In the genomic region with DNA sequence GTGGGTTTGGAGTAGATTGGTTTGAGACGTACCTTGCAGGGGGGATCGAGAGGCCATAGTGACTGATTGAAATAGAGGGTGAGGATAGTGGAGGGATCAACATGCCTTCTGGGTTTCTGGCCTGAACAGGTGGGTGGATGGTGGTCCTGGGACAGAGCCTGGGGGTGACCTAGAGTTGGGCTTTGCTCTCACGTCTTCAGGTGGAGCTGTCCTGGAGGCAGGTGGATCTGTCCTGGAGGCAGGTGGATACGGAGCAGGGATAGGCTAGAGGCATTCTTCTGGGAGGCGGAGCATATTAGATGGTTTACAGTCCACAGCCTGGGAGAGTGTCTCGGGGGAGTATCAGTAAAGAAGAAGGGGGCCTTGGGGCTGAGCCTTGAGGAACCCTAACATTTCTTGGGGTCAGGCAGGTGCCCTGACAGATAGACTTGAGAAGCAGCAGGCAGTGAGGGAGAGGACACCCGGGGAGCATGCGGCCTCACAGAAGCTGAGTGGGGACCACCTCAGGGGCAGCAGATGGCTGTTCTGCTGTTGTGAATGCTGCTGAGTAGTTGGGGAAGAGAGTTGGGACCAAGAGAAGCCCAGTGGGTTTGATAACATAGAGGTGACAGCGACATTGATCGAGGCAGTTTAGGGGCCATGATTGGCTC, we compare ENCODE assay signal across 11 cellular contexts. TPM values are rescaled to one million over a fixed set of nuclear protein-coding genes. Genes with fewer than 3 reads are reported as not detected.
DNase-seq lines count a peak whose midpoint lies in the region; ATAC-seq, FAIRE-seq and TF ChIP-seq lines count a peak whose summit lies in the region.
"Had no signal": no experiment of that assay in that cellular context is flagged by ENCODE, and none has a peak within 500 bp of the region (broad histone marks: within the 10 kb centered on the region; RNA-seq: fewer than 3 reads in every experiment).

No MANE protein-coding gene starts in this region.

- CTCF ChIA-PET in activated naive CD4-positive, alpha-beta T cell treated with anti-CD3 and anti-CD28 coated beads, Interleukin-2, amount 10 ng/mL, durations not matched to agents 7 days and 5 days (lab: Charles Lee): interaction anchor here (0.6 to 11.3 kb wide), 4 partner anchors 15 to 75 kb away, joined by 3 to 100 read pairs (median 7); a partner anchor contains a TSS
- CTCF ChIA-PET in GM12878 (lab: Yijun Ruan, JAX): interaction anchor here (1.5 to 11.9 kb wide), 5 partner anchors 8 to 74 kb away, joined by 6 to 196 read pairs (median 25); a partner anchor contains a TSS

- TF ChIP-seq EP300 in GM12878 (IDR thresholded peaks at IDR 0.05; ENCODE audit: borderline replicate concordance in 1 of 2, control insufficient read depth in 1 of 2, low read depth in 2 of 2, low read length in 2 of 2): no peak

- H3K9me3 ChIP-seq in GM12878 (replicated peaks; ENCODE audit: control insufficient read depth, insufficient read depth, low read length) (no peaks in the 10 kb centered on the region; the same call in 2 of the 3 replicates), lower lobe of right lung (no peaks in the 10 kb centered on the region), vagina (no peaks in the 10 kb centered on the region)

- 93% methylated on average over 10 of the region's 10 CpGs for whole genome bisulfite sequencing in GM12878 (ENCODE audit: insufficient coverage, insufficient replicate concordance, low lambda C conversion rate, missing lambda C conversion rate)

- peak overlapping the region; percentile 46 for H3K27ac Mint-ChIP-seq in activated naive CD4-positive, alpha-beta T cell treated with anti-CD3 and anti-CD28 coated beads, Interleukin-2, amount 10 ng/mL, durations not matched to agents 7 days and 5 days

- peaks cover 46% of the 10 kb centered on the region for H3K79me2 ChIP-seq in GM12878 (ENCODE audit: control insufficient read depth, insufficient read depth, low read length)

- no peak for TF ChIP-seq POLR2A in GM12878 (IDR thresholded peaks at IDR 0.05; ENCODE audit: low read depth, low read length)
- no peak for TF ChIP-seq POLR2A in vagina (IDR thresholded peaks at IDR 0.05)

- no peak overlapping the region for H2AFZ ChIP-seq in GM12878 (ENCODE audit: control insufficient read depth, low read depth, low read length)

- TF ChIP-seq CTCF in GM12878 (IDR thresholded peaks at IDR 0.05 in 2 of 3, conservative IDR thresholded peaks at IDR 0.05 in 1 of 3; ENCODE audit: control insufficient read depth in 2 of 3, extremely low read depth in 1 of 3, insufficient read depth in 1 of 3, low read depth in 3 of 3, low read length in 3 of 3) (no peak), lower lobe of right lung (IDR thresholded peaks at IDR 0.05) (no peak), vagina (IDR thresholded peaks at IDR 0.05) (no peak), foreskin fibroblast (IDR thresholded peaks at IDR 0.05; ENCODE audit: low read depth, low read length) (no peak)

- H4K20me1 ChIP-seq in GM12878 (ENCODE audit: control insufficient read depth, insufficient read depth): no peaks in the 10 kb centered on the region; the same call in 1 of the 2 replicates

- H3K9ac ChIP-seq in GM12878 (ENCODE audit: control insufficient read depth, insufficient read depth, low read length): peak overlapping the region; percentile 84

- H3K27ac ChIP-seq in GM12878 (ENCODE audit: control insufficient read depth, insufficient read depth): no peak overlapping the region
- H3K27ac ChIP-seq in lower lobe of right lung: no peak overlapping the region
- no peak overlapping the region for H3K27ac ChIP-seq in vagina

- in situ Hi-C loops in GM12878 (cut with MboI): no loop called here

- no peaks in the 10 kb centered on the region for H3K27me3 Mint-ChIP-seq in activated naive CD4-positive, alpha-beta T cell treated with anti-CD3 and anti-CD28 coated beads, Interleukin-2, amount 10 ng/mL, durations not matched to agents 7 days and 5 days

- H3K9me3 Mint-ChIP-seq in activated naive CD4-positive, alpha-beta T cell treated with anti-CD3 and anti-CD28 coated beads, Interleukin-2, amount 10 ng/mL, durations not matched to agents 7 days and 5 days: no peaks in the 10 kb centered on the region

- RAD21 ChIA-PET in GM12878 (lab: Charles Lee; ENCODE audit: unreplicated experiment): interaction anchor here (2.4 to 10.9 kb wide), 4 partner anchors 19 to 74 kb away, joined by 7 to 206 read pairs (median 30); a partner anchor contains a TSS

- FAIRE-seq in GM12878 (lab: Jason Lieb, UNC): no peak

- DNase-seq in activated naive CD4-positive, alpha-beta T cell treated with anti-CD3 and anti-CD28 coated beads, Interleukin-2, amount 10 ng/mL, durations not matched to agents 7 days and 5 days: no peak
- no peak for DNase-seq in activated naive CD4-positive, alpha-beta T cell treated with anti-CD3 and anti-CD28 coated beads, Interleukin-2, amount 50 U/mL, for 16 hours
- DNase-seq in GM12878 (ENCODE audit: low read depth, low spot score) (no peak), lower lobe of right lung (peak; percentile 18), vagina (ENCODE audit: extremely low spot score in 2 of 2) (no peak), NCI-H2171 treated with DMSO at 0.1 percent for 48 hours (lab: John Stamatoyannopoulos, UW) (no peak), foreskin fibroblast (no peak)
- DNase-seq: activated CD4-positive, alpha-beta T cell treated with anti-CD3 and anti-CD28 coated beads for 4 hours; head of caudate nucleus; NCI-H2029 had no signal

- POLR2A ChIA-PET in GM12878 (lab: Charles Lee): interaction anchor here (3.0 to 6.7 kb wide), 2 partner anchors 24 to 74 kb away, joined by 9 to 233 read pairs; a partner anchor contains a TSS

- H3K36me3 ChIP-seq in GM12878 (ENCODE audit: control insufficient read depth in 2 of 2, insufficient read depth in 2 of 2, low read length in 1 of 2) (peaks cover 2 to 5% of the 10 kb centered on the region in 2 experiments; a peak in 3 of 4 replicates), lower lobe of right lung (peaks cover 40% of the 10 kb centered on the region), vagina (peaks cover 0 to 21% of the 10 kb centered on the region in 2 donors)

- no peak for TF ChIP-seq RAD21 in GM12878 (IDR thresholded peaks at IDR 0.05; ENCODE audit: insufficient read depth, low read depth, low read length)

- peak overlapping the region; percentile 96 for H3K4me3 Mint-ChIP-seq in activated naive CD4-positive, alpha-beta T cell treated with anti-CD3 and anti-CD28 coated beads, Interleukin-2, amount 10 ng/mL, durations not matched to agents 7 days and 5 days

- H3K27me3 ChIP-seq in GM12878 (replicated peaks in 1 of 2; ENCODE audit: control insufficient read depth in 2 of 2, insufficient read depth in 2 of 2, low read length in 1 of 2): no peaks in the 10 kb centered on the region
- no peaks in the 10 kb centered on the region for H3K27me3 ChIP-seq in lower lobe of right lung (ENCODE audit: low read depth)
- no peaks in the 10 kb centered on the region for H3K27me3 ChIP-seq in vagina

- H3K4me3 ChIP-seq in GM12878: peak overlapping the region; percentile 95
- peak overlapping the region; percentile 96 for H3K4me3 ChIP-seq in lower lobe of right lung
- peak overlapping the region; percentile 77 to 96 for H3K4me3 ChIP-seq in vagina
- peak overlapping the region in 1 of 2 donors; percentile 89 for H3K4me3 ChIP-seq in foreskin fibroblast (ENCODE audit: low read depth in 1 of 2, low read length in 2 of 2)

- SMC1A ChIA-PET in GM12878 (lab: Charles Lee; ENCODE audit: uncharacterized antibody, unreplicated experiment): interaction anchor here (0.6 to 6.4 kb wide), 3 partner anchors 26 to 653 kb away, joined by 3 to 124 read pairs (median 13); a partner anchor contains a TSS

- peak overlapping the region; percentile 56 for H3K4me2 ChIP-seq in GM12878 (ENCODE audit: control insufficient read depth, insufficient read depth)

- TSS peak; percentile 72 for BruUV-seq in GM12878 (replicated peaks; lab: Mats Ljungman, UMichigan)

- intact Hi-C loops in GM12878 (cut with micrococcal nuclease; ENCODE audit: unreplicated experiment) (no loop called here), lower lobe of right lung (cut with DNase I) (no loop called here), vagina (cut with DNase I) (no loop called here)

- peaks cover 12% of the 10 kb centered on the region for H3K36me3 Mint-ChIP-seq in activated naive CD4-positive, alpha-beta T cell treated with anti-CD3 and anti-CD28 coated beads, Interleukin-2, amount 10 ng/mL, durations not matched to agents 7 days and 5 days

- H3K4me1 Mint-ChIP-seq in activated naive CD4-positive, alpha-beta T cell treated with anti-CD3 and anti-CD28 coated beads, Interleukin-2, amount 10 ng/mL, durations not matched to agents 7 days and 5 days: peaks cover 46% of the 10 kb centered on the region

- H3K4me1 ChIP-seq in GM12878 (ENCODE audit: control insufficient read depth, insufficient read depth, low read length) (peaks cover 32% of the 10 kb centered on the region), lower lobe of right lung (peaks cover 31% of the 10 kb centered on the region), vagina (peaks cover 43% of the 10 kb centered on the region)

- ATAC-seq in GM12878: no peak
- no peak for ATAC-seq in lower lobe of right lung
- ATAC-seq in HG03039 (IDR thresholded peaks at IDR 0.05; ENCODE audit: unreplicated experiment): no peak

RNA-seq across cellular contexts. Expression of a gene that starts 1.6 kb away (rescaled TPM):
- 79.8 and 82.5 TPM in 2 replicates for total RNA-seq in GM12878 (2013; cell fraction: nucleolus; rRNA removed)
- total RNA-seq in GM12878 (2014; rRNA removed) (26.6 and 32.9 TPM in 2 replicates), GM12878 (2014; rRNA removed; fragmentation: Illumina TruSeq; extraction: Trizol) (8.4 and 12.4 TPM in 2 replicates), GM12878 (2021) (31.5 and 40.6 TPM in 2 replicates), lower lobe of right lung (37.2 TPM), vagina (14.2 TPM)
- polyA plus RNA-seq in GM12878 (2011; ENCODE audit: low read depth): 4.5 TPM
- polyA plus RNA-seq in GM12878 (2011; rRNA removed) (6.0 and 10.3 TPM in 2 replicates), GM12878 (2014; fragmentation: Illumina TruSeq; extraction: Trizol) (2.4 and 7.3 TPM in 2 replicates), GM12878 (2014; fragmentation: Nextera tagmentation; extraction: Ambion mirVana) (1 to 10 TPM in 1 of 2 experiments, under 1 TPM in 1; 0.37 to 1.6 TPM), GM12878 (2014; rRNA removed) (38.2 and 46.0 TPM in 2 replicates), GM12878 (2016; fragmentation: Nextera tagmentation; extraction: Ambion mirVana) (10 to 100 TPM; 22.6 to 27.1 TPM)
- 9.9 and 23.2 TPM in 2 replicates for polyA plus RNA-seq in GM12878 (2011; cell fraction: cytosol; rRNA removed)
- polyA plus RNA-seq in GM12878 (2011; cell fraction: nucleus; rRNA removed): 159 and 187 TPM in 2 replicates
- 19.0 and 21.0 TPM in 2 replicates for polyA plus RNA-seq in GM12878 (2012)
- polyA minus RNA-seq in GM12878 (2011; rRNA and poly(A)+ RNA removed): 7.5 and 13.8 TPM in 2 replicates
- 7.4 and 9.0 TPM in 2 replicates for polyA minus RNA-seq in GM12878 (2011; cell fraction: cytosol; rRNA and poly(A)+ RNA removed)
- 31.7 and 59.3 TPM in 2 replicates for polyA minus RNA-seq in GM12878 (2011; cell fraction: nucleus; rRNA and poly(A)+ RNA removed)

RNA-seq across cellular contexts. Expression of a gene that starts 19.8 kb away (rescaled TPM):
- 20.1 and 20.4 TPM in 2 replicates for total RNA-seq in GM12878 (2013; cell fraction: nucleolus; rRNA removed)
- total RNA-seq in GM12878 (2014; rRNA removed): 18.1 and 21.6 TPM in 2 replicates
- 5.4 and 6.2 TPM in 2 replicates for total RNA-seq in GM12878 (2014; rRNA removed; fragmentation: Illumina TruSeq; extraction: Trizol)
- total RNA-seq in GM12878 (2021): 49.5 and 53.5 TPM in 2 replicates
- 13.5 TPM for polyA plus RNA-seq in GM12878 (2011; ENCODE audit: low read depth)
- 2.2 and 5.4 TPM in 2 replicates for polyA plus RNA-seq in GM12878 (2011; rRNA removed)
- 16.9 and 21.7 TPM in 2 replicates for polyA plus RNA-seq in GM12878 (2011; cell fraction: cytosol; rRNA removed)
- 81.1 and 82.2 TPM in 2 replicates for polyA plus RNA-seq in GM12878 (2011; cell fraction: nucleus; rRNA removed)
- 34.1 and 38.3 TPM in 2 replicates for polyA plus RNA-seq in GM12878 (2012)
- polyA plus RNA-seq in GM12878 (2014; fragmentation: Illumina TruSeq; extraction: Trizol): 1.1 and 6.7 TPM in 2 replicates
- 1 to 10 TPM in 1 of 2 experiments, under 1 TPM in 1; 0.24 to 1.2 TPM for polyA plus RNA-seq in GM12878 (2014; fragmentation: Nextera tagmentation; extraction: Ambion mirVana)
- polyA plus RNA-seq in GM12878 (2014; rRNA removed): 32.0 and 42.9 TPM in 2 replicates
- polyA plus RNA-seq in GM12878 (2016; fragmentation: Nextera tagmentation; extraction: Ambion mirVana): 1 to 10 TPM; 6.9 to 9.6 TPM
- 8.1 and 20.4 TPM in 2 replicates for polyA minus RNA-seq in GM12878 (2011; rRNA and poly(A)+ RNA removed)
- polyA minus RNA-seq in GM12878 (2011; cell fraction: cytosol; rRNA and poly(A)+ RNA removed): 23.8 and 30.4 TPM in 2 replicates
- polyA minus RNA-seq in GM12878 (2011; cell fraction: nucleus; rRNA and poly(A)+ RNA removed): 12.5 and 29.9 TPM in 2 replicates
- 102 TPM for total RNA-seq in lower lobe of right lung
- 65.1 TPM for total RNA-seq in vagina

RNA-seq across cellular contexts. Expression of a gene that starts 28.0 kb away (rescaled TPM):
- total RNA-seq in GM12878 (2013; cell fraction: nucleolus; rRNA removed): 10.4 and 11.4 TPM in 2 replicates
- 8.2 and 8.6 TPM in 2 replicates for total RNA-seq in GM12878 (2014; rRNA removed)
- 3.4 and 3.6 TPM in 2 replicates for total RNA-seq in GM12878 (2014; rRNA removed; fragmentation: Illumina TruSeq; extraction: Trizol)
- total RNA-seq in GM12878 (2021): 4.8 and 5.2 TPM in 2 replicates
- 3.1 TPM for polyA plus RNA-seq in GM12878 (2011; ENCODE audit: low read depth)
- polyA plus RNA-seq in GM12878 (2011; rRNA removed): 9.5 and 11.0 TPM in 2 replicates
- polyA plus RNA-seq in GM12878 (2011; cell fraction: cytosol; rRNA removed): 6.3 and 6.4 TPM in 2 replicates
- polyA plus RNA-seq in GM12878 (2011; cell fraction: nucleus; rRNA removed): 3.7 and 5.9 TPM in 2 replicates
- polyA plus RNA-seq in GM12878 (2012): 7.7 and 8.3 TPM in 2 replicates
- polyA plus RNA-seq in GM12878 (2014; fragmentation: Illumina TruSeq; extraction: Trizol): 4.4 and 4.6 TPM in 2 replicates
- polyA plus RNA-seq in GM12878 (2014; fragmentation: Nextera tagmentation; extraction: Ambion mirVana): 1 to 10 TPM; 2.5 to 3.0 TPM
- polyA plus RNA-seq in GM12878 (2014; rRNA removed): 6.2 and 7.6 TPM in 2 replicates
- 10 to 100 TPM; 11.6 to 12.5 TPM for polyA plus RNA-seq in GM12878 (2016; fragmentation: Nextera tagmentation; extraction: Ambion mirVana)
- 7.6 and 10.9 TPM in 2 replicates for polyA minus RNA-seq in GM12878 (2011; rRNA and poly(A)+ RNA removed)
- 1.7 and 3.6 TPM in 2 replicates for polyA minus RNA-seq in GM12878 (2011; cell fraction: cytosol; rRNA and poly(A)+ RNA removed)
- 6.4 and 11.9 TPM in 2 replicates for polyA minus RNA-seq in GM12878 (2011; cell fraction: nucleus; rRNA and poly(A)+ RNA removed)
- 5.7 TPM for total RNA-seq in lower lobe of right lung
- total RNA-seq in vagina: 5.9 TPM

RNA-seq across cellular contexts. Expression of a gene that starts 30.3 kb away (rescaled TPM):
- 30.8 and 36.5 TPM in 2 replicates for total RNA-seq in GM12878 (2013; cell fraction: nucleolus; rRNA removed)
- 8.4 and 11.5 TPM in 2 replicates for total RNA-seq in GM12878 (2014; rRNA removed)
- 9.6 and 10.7 TPM in 2 replicates for total RNA-seq in GM12878 (2014; rRNA removed; fragmentation: Illumina TruSeq; extraction: Trizol)
- 15.3 and 19.6 TPM in 2 replicates for total RNA-seq in GM12878 (2021)
- 5.1 TPM for polyA plus RNA-seq in GM12878 (2011; ENCODE audit: low read depth)
- polyA plus RNA-seq in GM12878 (2011; rRNA removed): 5.8 and 7.3 TPM in 2 replicates
- polyA plus RNA-seq in GM12878 (2011; cell fraction: cytosol; rRNA removed): 9.3 and 9.6 TPM in 2 replicates
- polyA plus RNA-seq in GM12878 (2011; cell fraction: nucleus; rRNA removed): 17.5 and 21.5 TPM in 2 replicates
- polyA plus RNA-seq in GM12878 (2012): 9.4 and 9.8 TPM in 2 replicates
- 9.0 and 15.1 TPM in 2 replicates for polyA plus RNA-seq in GM12878 (2014; fragmentation: Illumina TruSeq; extraction: Trizol)
- 1 to 10 TPM; 1.1 to 2.4 TPM for polyA plus RNA-seq in GM12878 (2014; fragmentation: Nextera tagmentation; extraction: Ambion mirVana)
- 11.6 and 13.8 TPM in 2 replicates for polyA plus RNA-seq in GM12878 (2014; rRNA removed)
- polyA plus RNA-seq in GM12878 (2016; fragmentation: Nextera tagmentation; extraction: Ambion mirVana): 10 to 100 TPM; 10.3 to 11.5 TPM
- polyA minus RNA-seq in GM12878 (2011; rRNA and poly(A)+ RNA removed): 12.7 and 18.9 TPM in 2 replicates
- 6.4 and 8.2 TPM in 2 replicates for polyA minus RNA-seq in GM12878 (2011; cell fraction: cytosol; rRNA and poly(A)+ RNA removed)
- 13.8 and 23.8 TPM in 2 replicates for polyA minus RNA-seq in GM12878 (2011; cell fraction: nucleus; rRNA and poly(A)+ RNA removed)
- 29.3 TPM for total RNA-seq in lower lobe of right lung
- total RNA-seq in vagina: 20.6 TPM

RNA-seq across cellular contexts. Expression of a gene that starts 37.1 kb away (rescaled TPM):
- 8.6 and 8.8 TPM in 2 replicates for total RNA-seq in GM12878 (2013; cell fraction: nucleolus; rRNA removed)
- total RNA-seq in GM12878 (2014; rRNA removed) (0.76 and 1.6 TPM in 2 replicates), GM12878 (2014; rRNA removed; fragmentation: Illumina TruSeq; extraction: Trizol) (0.14 TPM in 1 of 2 replicates, not detected in the other), GM12878 (2021) (0.56 and 1.1 TPM in 2 replicates), lower lobe of right lung (4.7 TPM), vagina (3.9 TPM)
- polyA plus RNA-seq in GM12878 (2011; ENCODE audit: low read depth): 0.62 TPM
- polyA plus RNA-seq in GM12878 (2011; rRNA removed) (0.43 and 0.75 TPM in 2 replicates), GM12878 (2014; fragmentation: Illumina TruSeq; extraction: Trizol) (0.18 TPM in 1 of 2 replicates, not detected in the other), GM12878 (2014; fragmentation: Nextera tagmentation; extraction: Ambion mirVana) (not detected), GM12878 (2014; rRNA removed) (0.74 and 1.3 TPM in 2 replicates), GM12878 (2016; fragmentation: Nextera tagmentation; extraction: Ambion mirVana) (under 1 TPM; 0.14 to 0.32 TPM)
- polyA plus RNA-seq in GM12878 (2011; cell fraction: cytosol; rRNA removed): 2.9 and 3.1 TPM in 2 replicates
- 4.4 TPM in 2 replicates for polyA plus RNA-seq in GM12878 (2011; cell fraction: nucleus; rRNA removed)
- 1.8 and 2.4 TPM in 2 replicates for polyA plus RNA-seq in GM12878 (2012)
- 2.0 and 3.3 TPM in 2 replicates for polyA minus RNA-seq in GM12878 (2011; rRNA and poly(A)+ RNA removed)
- polyA minus RNA-seq in GM12878 (2011; cell fraction: cytosol; rRNA and poly(A)+ RNA removed): 1.7 TPM in 1 of 2 replicates, not detected in the other
- 0.97 and 1.1 TPM in 2 replicates for polyA minus RNA-seq in GM12878 (2011; cell fraction: nucleus; rRNA and poly(A)+ RNA removed)
